26 cellular contexts compared by ENCODE assay signal in the genomic region with DNA sequence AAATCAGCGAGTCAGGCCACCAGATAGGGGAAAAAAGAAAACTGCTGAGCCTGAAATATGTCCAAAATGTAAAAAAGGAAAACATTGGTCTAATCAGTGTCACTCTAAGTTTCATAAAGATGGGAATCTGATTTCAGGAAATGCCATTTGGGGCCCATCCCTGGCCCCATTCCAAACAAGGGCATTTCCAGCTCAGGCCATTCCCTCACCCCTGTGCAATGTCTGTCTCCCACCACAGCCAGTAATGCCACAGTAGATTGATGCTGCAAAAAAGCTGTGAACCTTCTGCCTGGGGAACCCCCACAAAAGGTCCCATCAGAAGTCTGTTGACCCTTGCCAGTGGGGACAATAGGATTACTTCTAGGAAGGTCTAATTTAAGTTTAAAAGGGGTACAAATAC.
DNase-seq lines count a peak whose midpoint lies in the region; ATAC-seq, FAIRE-seq and TF ChIP-seq lines count a peak whose summit lies in the region.
"Had no signal": no experiment of that assay in that cellular context is flagged by ENCODE, and none has a peak within 500 bp of the region (broad histone marks: within the 10 kb centered on the region; RNA-seq: fewer than 3 reads in every experiment).

No MANE protein-coding gene starts in this region.

- CTCF ChIA-PET in SK-N-SH (lab: Yijun Ruan, JAX), result no interaction called here

- H2AFZ ChIP-seq in SK-N-SH (ENCODE audit: low read depth) (no peak overlapping the region), astrocyte (ENCODE audit: low read depth, low read length) (no peak overlapping the region)

- H3K4me1 ChIP-seq in SK-N-SH (ENCODE audit: control insufficient read depth in 1 of 2, insufficient read depth in 2 of 2, low read depth in 1 of 2, low read length in 1 of 2) (no peaks in the 10 kb centered on the region), astrocyte (ENCODE audit: insufficient read depth, low read length) (no peaks in the 10 kb centered on the region)
- H3K4me1 ChIP-seq: BE2C, HAP-1 had no signal

- H3K4me1 Mint-ChIP-seq in astrocyte (ENCODE audit: low read depth, unreplicated experiment), result peaks cover 12% of the 10 kb centered on the region
- H3K4me1 Mint-ChIP-seq in mesothelial cell of epicardium, result no peaks in the 10 kb centered on the region
- no peaks in the 10 kb centered on the region for H3K4me1 Mint-ChIP-seq in endothelial cell (ENCODE audit: unreplicated experiment)
- H3K4me1 Mint-ChIP-seq: CD14-positive monocyte; CD8-positive, alpha-beta memory T cell had no signal

- H3K9ac ChIP-seq in SK-N-SH (no peak overlapping the region), astrocyte (ENCODE audit: low read length) (no peak overlapping the region)
- H3K9ac ChIP-seq: BLaER1 treated with 17β-estradiol and CSF1 and Interleukin-3, amounts not matched to agents 10 nM and 100 nM had no signal

- H3K27me3 Mint-ChIP-seq in astrocyte (ENCODE audit: low read depth, unreplicated experiment) (peaks cover 2% of the 10 kb centered on the region), mesothelial cell of epicardium (ENCODE audit: low read depth) (no peaks in the 10 kb centered on the region), endothelial cell (ENCODE audit: unreplicated experiment) (no peaks in the 10 kb centered on the region)

- no peaks in the 10 kb centered on the region for H3K9me2 ChIP-seq in SK-N-SH

- H3K36me3 Mint-ChIP-seq in astrocyte (ENCODE audit: low read depth, unreplicated experiment) (no peaks in the 10 kb centered on the region), mesothelial cell of epicardium (peaks cover 7% of the 10 kb centered on the region), endothelial cell (ENCODE audit: low read depth, unreplicated experiment) (peaks cover 6% of the 10 kb centered on the region)
- H3K36me3 Mint-ChIP-seq: CD14-positive monocyte; CD8-positive, alpha-beta memory T cell had no signal

- no peak overlapping the region for H3K4me3 ChIP-seq in SK-N-SH (ENCODE audit: low read depth in 2 of 2, low read length in 1 of 2)
- no peak overlapping the region for H3K4me3 ChIP-seq in astrocyte (ENCODE audit: insufficient read depth, low read depth, low read length)
- H3K4me3 ChIP-seq: BLaER1 treated with 17β-estradiol and CSF1 and Interleukin-3, amounts not matched to agents 10 nM and 100 nM; HAP-1 had no signal

- POLR2A ChIA-PET in SK-N-SH (lab: Yijun Ruan, JAX), result no interaction called here

- no peaks in the 10 kb centered on the region for H3F3A ChIP-seq in SK-N-SH (replicated peaks; ENCODE audit: insufficient read depth)

- H3K27ac ChIP-seq in SK-N-SH (ENCODE audit: low read depth in 2 of 2, low read length in 1 of 2), result no peak overlapping the region
- H3K27ac ChIP-seq in astrocyte (ENCODE audit: low read depth, low read length), result no peak overlapping the region
- H3K27ac ChIP-seq: 22Rv1; BLaER1 treated with 17β-estradiol and CSF1 and Interleukin-3, amounts not matched to agents 10 nM and 100 nM had no signal

- 0% methylated on average over 1 of the region's 1 CpG for WGBS in SK-N-SH (ENCODE audit: low lambda C conversion rate)

- DNase-seq in SK-N-SH (no peak), astrocyte (ENCODE audit: low read depth) (no peak), mesothelial cell of epicardium (ENCODE audit: low spot score in 2 of 2, unreplicated experiment in 2 of 2) (no peak), DMS 273 (lab: John Stamatoyannopoulos, UW; ENCODE audit: unreplicated experiment) (no peak), pons (ENCODE audit: low spot score) (no peak), endothelial cell (ENCODE audit: low spot score) (no peak), cerebellum (ENCODE audit: low spot score) (no peak)
- DNase-seq: ACHN; AML-193; BE2C; CD4-positive, alpha-beta T cell; CD8-positive, alpha-beta memory T cell; DMS53; DMS79 treated with DMSO at 0.1 percent for 48 hours; GOT3; HFFc6 had no signal

- FAIRE-seq in astrocyte (lab: Jason Lieb, UNC), result no peak
- FAIRE-seq: A204.1, D721Med, G401.6, GM12892, H54 had no signal

- H3K36me3 ChIP-seq in SK-N-SH (replicated peaks in 1 of 2; ENCODE audit: control insufficient read depth in 1 of 2, insufficient read depth in 2 of 2, low read length in 1 of 2) (no peaks in the 10 kb centered on the region), astrocyte (ENCODE audit: insufficient read depth, low read length) (no peaks in the 10 kb centered on the region)
- H3K36me3 ChIP-seq: BE2C; BLaER1 treated with 17β-estradiol and CSF1 and Interleukin-3, amounts not matched to agents 10 nM and 100 nM; HAP-1 had no signal

- H3K9me3 Mint-ChIP-seq in astrocyte (ENCODE audit: unreplicated experiment) (peaks cover 23% of the 10 kb centered on the region), mesothelial cell of epicardium (peaks cover 53% of the 10 kb centered on the region), endothelial cell (ENCODE audit: unreplicated experiment) (peaks cover 6% of the 10 kb centered on the region)
- H3K9me3 Mint-ChIP-seq: HFFc6 had no signal

- TF ChIP-seq CTCF in SK-N-SH (IDR thresholded peaks at IDR 0.05) (no peak), astrocyte (IDR thresholded peaks at IDR 0.05; ENCODE audit: insufficient read depth, low read depth, low read length) (no peak), mesothelial cell of epicardium (IDR thresholded peaks at IDR 0.05; ENCODE audit: unreplicated experiment) (no peak), endothelial cell (IDR thresholded peaks at IDR 0.05; ENCODE audit: unreplicated experiment) (no peak)

- H3K27me3 ChIP-seq in SK-N-SH (ENCODE audit: insufficient read depth) (no peaks in the 10 kb centered on the region), astrocyte (ENCODE audit: insufficient read depth, low read length) (no peaks in the 10 kb centered on the region)
- H3K27me3 ChIP-seq: BE2C; BLaER1 treated with 17β-estradiol and CSF1 and Interleukin-3, amounts not matched to agents 10 nM and 100 nM had no signal

- H3K9me3 ChIP-seq in SK-N-SH, result no peaks in the 10 kb centered on the region
- H3K9me3 ChIP-seq in astrocyte (ENCODE audit: insufficient read depth, low read depth, low read length), result no peaks in the 10 kb centered on the region
- H3K9me3 ChIP-seq: BE2C, HAP-1 had no signal

- H3K79me2 ChIP-seq in SK-N-SH (ENCODE audit: insufficient read depth) (no peaks in the 10 kb centered on the region), astrocyte (ENCODE audit: insufficient read depth, low read length) (no peaks in the 10 kb centered on the region)

- no peak for TF ChIP-seq RAD21 in SK-N-SH (IDR thresholded peaks at IDR 0.05; ENCODE audit: low read length)

- peak overlapping the region; percentile 93 for H3K27ac Mint-ChIP-seq in astrocyte (ENCODE audit: unreplicated experiment)
- peak overlapping the region; percentile 33 for H3K27ac Mint-ChIP-seq in mesothelial cell of epicardium
- H3K27ac Mint-ChIP-seq in endothelial cell (ENCODE audit: unreplicated experiment), result no peak overlapping the region
- H3K27ac Mint-ChIP-seq: CD14-positive monocyte; CD4-positive, alpha-beta T cell; CD8-positive, alpha-beta memory T cell; HFFc6 had no signal

- no peak for TF ChIP-seq EP300 in SK-N-SH (IDR thresholded peaks at IDR 0.05; ENCODE audit: borderline replicate concordance in 1 of 2, low read depth in 1 of 2, low read length in 1 of 2)

- H3K4me3 Mint-ChIP-seq in astrocyte (ENCODE audit: unreplicated experiment) (peak overlapping the region; percentile 15), mesothelial cell of epicardium (no peak overlapping the region), endothelial cell (ENCODE audit: unreplicated experiment) (no peak overlapping the region)
- H3K4me3 Mint-ChIP-seq: CD14-positive monocyte; CD4-positive, alpha-beta T cell; CD8-positive, alpha-beta memory T cell; HFFc6 had no signal

- ATAC-seq in SK-N-SH treated with all-trans-retinoic acid at 6 μM for 48 hours, result no peak

- H3K4me2 ChIP-seq in SK-N-SH, result 0 out of 2 replicates have a peak overlapping the region, but pooled peaks have one; percentile 19
- no peak overlapping the region for H3K4me2 ChIP-seq in astrocyte (ENCODE audit: low read length)
- H3K4me2 ChIP-seq: BLaER1 treated with 17β-estradiol and CSF1 and Interleukin-3, amounts not matched to agents 10 nM and 100 nM had no signal

- H4K20me1 ChIP-seq in SK-N-SH (ENCODE audit: insufficient read depth), result no peaks in the 10 kb centered on the region
- H4K20me1 ChIP-seq in astrocyte (ENCODE audit: insufficient read depth, low read length), result no peaks in the 10 kb centered on the region
- H4K20me1 ChIP-seq: BLaER1 treated with 17β-estradiol and CSF1 and Interleukin-3, amounts not matched to agents 10 nM and 100 nM had no signal

TF ChIP-seq in SK-N-SH, 30 proteins besides CTCF, POLR2A, EP300 and RAD21 (continues in another document):
- TF ChIP-seq YY1 (IDR thresholded peaks at IDR 0.05; ENCODE audit: low read depth), result no peak
- TF ChIP-seq FOSL2 (IDR thresholded peaks at IDR 0.05; ENCODE audit: borderline replicate concordance, low read depth), result no peak

TF ChIP-seq in SK-N-SH treated with all-trans-retinoic acid at 6 μM for 48 hours, 23 proteins besides CTCF, POLR2A, EP300 and RAD21 (continues in another document):
- TF ChIP-seq ZNF70 (CRISPR knock-in tag; IDR thresholded peaks at IDR 0.05), result no peak
- TF ChIP-seq ZFP30 (CRISPR knock-in tag; IDR thresholded peaks at IDR 0.05), result no peak
- TF ChIP-seq, protein P1, sequence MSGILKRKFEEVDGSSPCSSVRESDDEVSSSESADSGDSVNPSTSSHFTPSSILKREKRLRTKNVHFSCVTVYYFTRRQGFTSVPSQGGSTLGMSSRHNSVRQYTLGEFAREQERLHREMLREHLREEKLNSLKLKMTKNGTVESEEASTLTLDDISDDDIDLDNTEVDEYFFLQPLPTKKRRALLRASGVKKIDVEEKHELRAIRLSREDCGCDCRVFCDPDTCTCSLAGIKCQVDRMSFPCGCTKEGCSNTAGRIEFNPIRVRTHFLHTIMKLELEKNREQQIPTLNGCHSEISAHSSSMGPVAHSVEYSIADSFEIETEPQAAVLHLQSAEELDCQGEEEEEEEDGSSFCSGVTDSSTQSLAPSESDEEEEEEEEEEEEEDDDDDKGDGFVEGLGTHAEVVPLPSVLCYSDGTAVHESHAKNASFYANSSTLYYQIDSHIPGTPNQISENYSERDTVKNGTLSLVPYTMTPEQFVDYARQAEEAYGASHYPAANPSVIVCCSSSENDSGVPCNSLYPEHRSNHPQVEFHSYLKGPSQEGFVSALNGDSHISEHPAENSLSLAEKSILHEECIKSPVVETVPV (CRISPR knock-in tag; IDR thresholded peaks at IDR 0.05), result no peak
- TF ChIP-seq ISL1 (CRISPR knock-in tag; IDR thresholded peaks at IDR 0.05), result no peak
